Comparison of ENCODE assay signal across 9 cellular contexts in genomic region chr1:78619446-78619802, GRCh38. TPM values are rescaled to one million over a fixed set of nuclear protein-coding genes. Genes with fewer than 3 reads are reported as not detected.
DNase-seq lines count a peak whose midpoint lies in the region; ATAC-seq and TF ChIP-seq lines count a peak whose summit lies in the region.
"Had no signal": no experiment of that assay in that cellular context is flagged by ENCODE, and none has a peak within 500 bp of the region (broad histone marks: within the 10 kb centered on the region; RNA-seq: fewer than 3 reads in every experiment).

No MANE protein-coding gene starts in this region.

- H3K4me1 Mint-ChIP-seq in activated B cell treated with CpG ODN at 0.5 μM for 24 hours (peaks cover 47% of the 10 kb centered on the region), immature natural killer cell (peaks cover 32 to 68% of the 10 kb centered on the region in 2 donors)

- no peaks in the 10 kb centered on the region for H3K9me3 ChIP-seq in DND-41 (ENCODE audit: insufficient read depth, low read length, severe bottlenecking)
- H3K9me3 ChIP-seq in upper lobe of right lung = no peaks in the 10 kb centered on the region

- peak overlapping the region; percentile 73; the same call in 1 of the 2 replicates for H3K4me2 ChIP-seq in DND-41 (ENCODE audit: insufficient read depth, low read length)

- DNase-seq in DND-41 (no peak), activated B cell treated with CpG ODN at 0.5 μM for 24 hours (no peak), immature natural killer cell (no peak), upper lobe of right lung (no peak), NCI-H2196 treated with DMSO at 0.1 percent for 48 hours (lab: John Stamatoyannopoulos, UW; ENCODE audit: unreplicated experiment) (no peak), epidermal melanocyte (ENCODE audit: insufficient read length, low spot score) (no peak), NOMO-1 treated with dmso at 0.1 percent for 144 hours (lab: John Stamatoyannopoulos, UW; ENCODE audit: unreplicated experiment) (no peak)

- H3K79me2 ChIP-seq in DND-41 (ENCODE audit: insufficient read depth, low read length) = peaks cover 3% of the 10 kb centered on the region; the same call in 1 of the 2 replicates

- H3K27me3 Mint-ChIP-seq in activated B cell treated with CpG ODN at 0.5 μM for 24 hours (no peaks in the 10 kb centered on the region), immature natural killer cell (ENCODE audit: low read depth in 3 of 3) (peaks cover 0 to 6% (median 0%) of the 10 kb centered on the region in 3 donors)

- peak overlapping the region; percentile 61 for H3K27ac Mint-ChIP-seq in activated B cell treated with CpG ODN at 0.5 μM for 24 hours
- H3K27ac Mint-ChIP-seq in immature natural killer cell = peak overlapping the region; percentile 14 to 84 (median 76)

- peak; percentile 10; the same call in 1 of the 3 replicates for ATAC-seq in DND-41 (ENCODE audit: insufficient read depth, low read depth)
- ATAC-seq in GM21825 (IDR thresholded peaks at IDR 0.05; ENCODE audit: unreplicated experiment) = peak; percentile 18
- ATAC-seq in activated B cell treated with CpG ODN at 0.5 μM for 24 hours (ENCODE audit: low read depth) = no peak
- ATAC-seq in upper lobe of right lung = peak; percentile 6

- intact Hi-C loops in activated B cell treated with CpG ODN at 0.5 μM for 24 hours (cut with micrococcal nuclease) (loop anchor here (5.0 kb wide), 1 partner anchor 472 kb away; no protein-coding TSS in a partner anchor), upper lobe of right lung (cut with DNase I) (loop anchor here (10.0 kb wide), 1 partner anchor 55 kb away; no protein-coding TSS in a partner anchor)

- H3K9me3 Mint-ChIP-seq in activated B cell treated with CpG ODN at 0.5 μM for 24 hours (no peaks in the 10 kb centered on the region), immature natural killer cell (no peaks in the 10 kb centered on the region)

- H3K27ac ChIP-seq in DND-41 (ENCODE audit: low read length) = peak overlapping the region; percentile 78
- H3K27ac ChIP-seq in upper lobe of right lung = peak overlapping the region; percentile 81

- H2AFZ ChIP-seq in DND-41 (ENCODE audit: low read depth, low read length) = peak overlapping the region; percentile 56

- H3K27me3 ChIP-seq in DND-41 (ENCODE audit: insufficient read depth, low read length, poor library complexity) = peaks cover 3% of the 10 kb centered on the region
- no peaks in the 10 kb centered on the region for H3K27me3 ChIP-seq in upper lobe of right lung

- H3K4me3 ChIP-seq in DND-41 (ENCODE audit: low read depth in 1 of 2, low read length in 2 of 2) = no peak overlapping the region
- peak overlapping the region; percentile 43 for H3K4me3 ChIP-seq in upper lobe of right lung

- no peaks in the 10 kb centered on the region for H4K20me1 ChIP-seq in DND-41 (ENCODE audit: insufficient read depth, low read length)

- H3K9ac ChIP-seq in DND-41 (ENCODE audit: low read depth, low read length) = peak overlapping the region; percentile 50; the same call in 1 of the 2 replicates

- CTCF ChIA-PET in activated B cell treated with CpG ODN at 0.5 μM for 24 hours (lab: Charles Lee) = interaction anchor here (1.1 to 2.4 kb wide), 2 partner anchors 12 to 56 kb away, joined by 3 to 13 read pairs; no protein-coding TSS in a partner anchor

- TF ChIP-seq CTCF in DND-41 (IDR thresholded peaks at IDR 0.05; ENCODE audit: borderline replicate concordance, extremely low read depth, low read length, poor library complexity, severe bottlenecking) (no peak), activated B cell treated with CpG ODN at 0.5 μM for 24 hours (IDR thresholded peaks at IDR 0.05) (no peak), upper lobe of right lung (IDR thresholded peaks at IDR 0.05) (no peak)

- POLR2A ChIA-PET in activated B cell treated with CpG ODN at 0.5 μM for 24 hours (lab: Charles Lee) = interaction anchor here (1.2 kb wide), 1 partner anchor 30 kb away, joined by 5 read pairs; the partner anchor contains the start of gene IFI44

- H3K36me3 Mint-ChIP-seq in activated B cell treated with CpG ODN at 0.5 μM for 24 hours (ENCODE audit: low read depth) = no peaks in the 10 kb centered on the region
- peaks cover 0 to 10% (median 3%) of the 10 kb centered on the region in 3 donors for H3K36me3 Mint-ChIP-seq in immature natural killer cell

- H3K36me3 ChIP-seq in DND-41 (ENCODE audit: insufficient read depth, low read length) = no peaks in the 10 kb centered on the region
- no peaks in the 10 kb centered on the region for H3K36me3 ChIP-seq in upper lobe of right lung

- no peak overlapping the region for H3K4me3 Mint-ChIP-seq in activated B cell treated with CpG ODN at 0.5 μM for 24 hours
- H3K4me3 Mint-ChIP-seq in immature natural killer cell = peak overlapping the region; percentile 76 to 88 (median 77)

- peaks cover 40% of the 10 kb centered on the region for H3K4me1 ChIP-seq in DND-41 (ENCODE audit: insufficient read depth, low read length)
- H3K4me1 ChIP-seq in upper lobe of right lung = peaks cover 9% of the 10 kb centered on the region

RNA-seq across cellular contexts. Expression of gene IFI44L, which starts 0.8 kb away (rescaled TPM):
- 3.6 and 5.0 TPM in 2 replicates for total RNA-seq in activated B cell treated with CpG ODN at 0.5 μM for 24 hours
- 1 to 10 TPM in 2 of 3 donors, under 1 TPM in 1; 0.59 to 6.0 (median 4.6) TPM for polyA plus RNA-seq in immature natural killer cell
- total RNA-seq in upper lobe of right lung = 30.0 TPM
- total RNA-seq: bronchial epithelial cell had no signal

RNA-seq across cellular contexts. Expression of gene IFI44, which starts 30.2 kb away (rescaled TPM):
- total RNA-seq in activated B cell treated with CpG ODN at 0.5 μM for 24 hours (9.2 and 10.4 TPM in 2 replicates), upper lobe of right lung (63.2 TPM)
- polyA plus RNA-seq in immature natural killer cell = 10 to 100 TPM in 2 of 3 donors, 1 to 10 TPM in 1; 3.0 to 15.9 (median 14.3) TPM
